8 cellular contexts compared by ENCODE assay signal in genomic region chr1:3564921-3565831, GRCh38. TPM values are rescaled to one million over a fixed set of nuclear protein-coding genes. Genes with fewer than 3 reads are reported as not detected.
DNase-seq lines count a peak whose midpoint lies in the region; ATAC-seq and TF ChIP-seq lines count a peak whose summit lies in the region.

No MANE protein-coding gene starts in this region.

- H3K27ac ChIP-seq in colonic mucosa, result no peak overlapping the region

- ATAC-seq in mucosa of descending colon (peak; percentile 43), GM18907 (IDR thresholded peaks at IDR 0.05; ENCODE audit: unreplicated experiment) (no peak)

- no peaks in the 10 kb centered on the region for H3K9me3 ChIP-seq in colonic mucosa
- H3K9me3 ChIP-seq in mucosa of descending colon, result no peaks in the 10 kb centered on the region

- in situ Hi-C loops in GM13977 (cut with MboI; ENCODE audit: low pct_unique_long_range_greater_than_20kb, low sequenced_read_pairs, unreplicated experiment), result no loop called here

- intact Hi-C loops in colonic mucosa (cut with DNase I), result loop anchor here (5.0 kb wide), 2 partner anchors 52 to 73 kb away; no protein-coding TSS in a partner anchor
- intact Hi-C loops in mucosa of descending colon (cut with DNase I, micrococcal nuclease), result no loop called here

- H3K4me3 ChIP-seq in colonic mucosa, result no peak overlapping the region
- H3K4me3 ChIP-seq in mucosa of descending colon, result no peak overlapping the region

- H3K36me3 ChIP-seq in colonic mucosa, result no peaks in the 10 kb centered on the region
- no peaks in the 10 kb centered on the region for H3K36me3 ChIP-seq in mucosa of descending colon (ENCODE audit: low read depth)

- H3K27me3 ChIP-seq in colonic mucosa, result no peaks in the 10 kb centered on the region

- H3K4me1 ChIP-seq in colonic mucosa (no peaks in the 10 kb centered on the region), mucosa of descending colon (ENCODE audit: low read depth) (no peaks in the 10 kb centered on the region)

- peak; percentile 83 for TF ChIP-seq CTCF in AG09319 (IDR thresholded peaks at IDR 0.05; ENCODE audit: low read depth, low read length)
- TF ChIP-seq CTCF in GM13977 (IDR thresholded peaks at IDR 0.05; ENCODE audit: extremely low read depth, insufficient read depth, missing control alignments), result peak; percentile 80
- peak; percentile 76 for TF ChIP-seq CTCF in colonic mucosa (IDR thresholded peaks at IDR 0.05)
- TF ChIP-seq CTCF in mucosa of descending colon (IDR thresholded peaks at IDR 0.05), result peak; percentile 51

- no peak overlapping the region for H3K9ac ChIP-seq in colonic mucosa (ENCODE audit: low read depth in 2 of 2, low read length in 2 of 2)

- DNase-seq in AG09319 (ENCODE audit: extremely low read depth, low read depth) (no peak), GM13977 (ENCODE audit: low spot score) (peak; percentile 81), T-helper 9 cell (peak; percentile 13), colonic mucosa (no peak), mucosa of descending colon (peak in 1 of 3 donors; percentile 44), NOMO-1 treated with dmso at 0.1 percent for 144 hours (lab: John Stamatoyannopoulos, UW; ENCODE audit: unreplicated experiment) (no peak), hippocampal formation (lab: John Stamatoyannopoulos, UW) (no peak)

RNA-seq across cellular contexts. Expression of gene MEGF6, which starts 46.1 kb away (rescaled TPM):
- 1 to 10 TPM; 5.2 to 6.4 TPM for total RNA-seq in colonic mucosa
- 10 to 100 TPM in 1 of 3 donors, 1 to 10 TPM in 2; 6.2 to 12.2 (median 8.5) TPM for total RNA-seq in mucosa of descending colon

RNA-seq across cellular contexts. Expression of gene TPRG1L, which starts 59.6 kb away (rescaled TPM):
- 10 to 100 TPM; 63.0 to 81.5 TPM for total RNA-seq in colonic mucosa
- 10 to 100 TPM; 70.4 to 96.0 (median 76.1) TPM for total RNA-seq in mucosa of descending colon

Comparison
In these comparisons a context has a peak if more than half of its experiments do, and no peak if none do; other contexts are left out.
1. DNase-seq: peak in GM13977 (single experiment) and T-helper 9 cell (single experiment); none in AG09319 (single experiment), colonic mucosa (single experiment), NOMO-1 treated with dmso at 0.1 percent for 144 hours (single experiment) and hippocampal formation (0 of 2).
2. Peak in every context shown above with its lines, with median percentiles within 50 percentile points of each other: CTCF ChIP-seq.